1 cellular context compared by ENCODE assay signal in the genomic region with DNA sequence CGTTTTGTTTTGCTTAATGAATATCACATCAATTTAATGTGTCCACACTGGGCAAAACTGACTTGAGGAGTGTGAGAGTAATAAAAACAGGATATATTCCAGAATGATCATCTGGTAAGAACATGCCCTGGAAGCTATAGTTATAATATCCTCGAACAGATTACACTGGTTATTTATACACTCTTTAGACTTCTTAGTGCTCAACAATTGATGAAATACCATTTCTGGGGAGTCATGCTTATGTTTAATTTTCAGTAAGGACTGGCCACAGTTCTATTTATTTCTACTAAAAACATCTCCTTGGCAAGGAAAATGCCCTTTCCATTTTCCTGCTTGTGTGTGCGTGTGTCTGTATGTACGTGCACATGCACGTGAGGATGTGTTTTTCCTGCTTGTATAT.
TF ChIP-seq lines count a peak whose summit lies in the region.

No MANE protein-coding gene starts in this region.

TF ChIP-seq in GM23338, 12 proteins besides CTCF, POLR2A, EP300 and RAD21 (continued from another document):
- TF ChIP-seq, protein P1, sequence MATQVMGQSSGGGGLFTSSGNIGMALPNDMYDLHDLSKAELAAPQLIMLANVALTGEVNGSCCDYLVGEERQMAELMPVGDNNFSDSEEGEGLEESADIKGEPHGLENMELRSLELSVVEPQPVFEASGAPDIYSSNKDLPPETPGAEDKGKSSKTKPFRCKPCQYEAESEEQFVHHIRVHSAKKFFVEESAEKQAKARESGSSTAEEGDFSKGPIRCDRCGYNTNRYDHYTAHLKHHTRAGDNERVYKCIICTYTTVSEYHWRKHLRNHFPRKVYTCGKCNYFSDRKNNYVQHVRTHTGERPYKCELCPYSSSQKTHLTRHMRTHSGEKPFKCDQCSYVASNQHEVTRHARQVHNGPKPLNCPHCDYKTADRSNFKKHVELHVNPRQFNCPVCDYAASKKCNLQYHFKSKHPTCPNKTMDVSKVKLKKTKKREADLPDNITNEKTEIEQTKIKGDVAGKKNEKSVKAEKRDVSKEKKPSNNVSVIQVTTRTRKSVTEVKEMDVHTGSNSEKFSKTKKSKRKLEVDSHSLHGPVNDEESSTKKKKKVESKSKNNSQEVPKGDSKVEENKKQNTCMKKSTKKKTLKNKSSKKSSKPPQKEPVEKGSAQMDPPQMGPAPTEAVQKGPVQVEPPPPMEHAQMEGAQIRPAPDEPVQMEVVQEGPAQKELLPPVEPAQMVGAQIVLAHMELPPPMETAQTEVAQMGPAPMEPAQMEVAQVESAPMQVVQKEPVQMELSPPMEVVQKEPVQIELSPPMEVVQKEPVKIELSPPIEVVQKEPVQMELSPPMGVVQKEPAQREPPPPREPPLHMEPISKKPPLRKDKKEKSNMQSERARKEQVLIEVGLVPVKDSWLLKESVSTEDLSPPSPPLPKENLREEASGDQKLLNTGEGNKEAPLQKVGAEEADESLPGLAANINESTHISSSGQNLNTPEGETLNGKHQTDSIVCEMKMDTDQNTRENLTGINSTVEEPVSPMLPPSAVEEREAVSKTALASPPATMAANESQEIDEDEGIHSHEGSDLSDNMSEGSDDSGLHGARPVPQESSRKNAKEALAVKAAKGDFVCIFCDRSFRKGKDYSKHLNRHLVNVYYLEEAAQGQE (IDR thresholded peaks at IDR 0.05; ENCODE audit: unreplicated experiment) = no peak
- TF ChIP-seq CREB1 (CRISPR knock-in tag; IDR thresholded peaks at IDR 0.05; ENCODE audit: low read depth) (no peak), ZNF114 (CRISPR knock-in tag; IDR thresholded peaks at IDR 0.05) (no peak), EZH2phosphoT487 (IDR thresholded peaks at IDR 0.05; ENCODE audit: unreplicated experiment) (no peak)
